2 cellular contexts compared by ENCODE assay signal in the genomic region with DNA sequence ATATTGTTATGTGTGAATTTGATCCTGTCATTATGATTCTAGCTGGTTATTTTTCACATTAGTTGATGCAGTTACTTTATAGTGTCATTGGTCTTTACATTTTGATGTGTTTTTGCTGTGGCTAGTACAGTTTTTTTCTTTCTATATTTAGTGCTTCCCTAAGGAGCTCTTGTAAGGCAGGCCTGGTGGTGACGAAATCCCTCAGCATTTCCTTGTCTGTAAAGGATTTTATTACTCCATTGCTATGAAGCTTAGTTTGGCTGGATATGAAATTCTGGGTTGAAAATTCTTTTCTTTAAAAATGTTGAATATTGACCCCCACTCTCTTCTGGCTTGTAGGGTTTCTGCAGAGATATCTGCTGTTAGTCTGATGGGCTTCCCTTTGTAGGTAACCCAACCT. TPM values are rescaled to one million over a fixed set of nuclear protein-coding genes. Genes with fewer than 3 reads are reported as not detected.
"Had no signal": no experiment of that assay in that cellular context is flagged by ENCODE, and none has a peak within 500 bp of the region (broad histone marks: within the 10 kb centered on the region; RNA-seq: fewer than 3 reads in every experiment).

No MANE protein-coding gene starts in this region.

RNA-seq across cellular contexts. Expression of a gene that starts 48.7 kb away (rescaled TPM):
- total RNA-seq: gastrocnemius medialis, mesenteric fat pad had no signal
